In genomic region chr14:96631621-96632362, GRCh38 we compare ENCODE assay signal across 13 cellular contexts.
A peak's percentile ranks its signal among the peaks of the same experiment; 100 is the strongest.
DNase-seq lines count a peak whose midpoint lies in the region; ATAC-seq and TF ChIP-seq lines count a peak whose summit lies in the region.
"Had no signal": no experiment of that assay in that cellular context is flagged by ENCODE, and none has a peak within 500 bp of the region (broad histone marks: within the 10 kb centered on the region; RNA-seq: fewer than 3 reads in every experiment).

No MANE protein-coding gene starts in this region.

- no peaks in the 10 kb centered on the region for H3K4me1 ChIP-seq in vagina
- H3K4me1 ChIP-seq: gastrocnemius medialis had no signal

- H3K27me3 ChIP-seq in vagina = no peaks in the 10 kb centered on the region

- intact Hi-C loops in cardiac septum (cut with DNase I) (no loop called here), Right ventricle myocardium superior (cut with DNase I) (no loop called here), vagina (cut with DNase I) (no loop called here)

- peak; percentile 68 for DNase-seq in cardiac septum (ENCODE audit: low spot score)
- DNase-seq in Right ventricle myocardium superior = no peak
- peak; percentile 36 for DNase-seq in NB4 (ENCODE audit: low read depth)
- DNase-seq in hepatic stellate cell (ENCODE audit: low spot score) = peak; percentile 3
- peak; percentile 67 to 88 for DNase-seq in vagina (ENCODE audit: extremely low spot score in 2 of 2)
- DNase-seq in activated gamma-delta T cell (lab: John Stamatoyannopoulos, UW) = no peak
- DNase-seq in NCI-H1930 (lab: John Stamatoyannopoulos, UW) = no peak
- DNase-seq: DMS79, gastrocnemius medialis, NCI-H1436, occipital lobe, SW 1271 had no signal

- no peaks in the 10 kb centered on the region for H3K36me3 ChIP-seq in vagina
- H3K36me3 ChIP-seq: gastrocnemius medialis had no signal

- no peaks in the 10 kb centered on the region for H3K9me3 ChIP-seq in vagina
- H3K9me3 ChIP-seq: gastrocnemius medialis had no signal

- H3K27ac ChIP-seq in vagina = no peak overlapping the region
- H3K27ac ChIP-seq: gastrocnemius medialis had no signal

- no peak overlapping the region for H3K4me3 ChIP-seq in NB4 (ENCODE audit: low read depth, low read length)
- no peak overlapping the region for H3K4me3 ChIP-seq in vagina
- H3K4me3 ChIP-seq: gastrocnemius medialis had no signal

- TF ChIP-seq CTCF in NB4 (IDR thresholded peaks at IDR 0.05; ENCODE audit: low read depth, low read length) (no peak), vagina (IDR thresholded peaks at IDR 0.05) (no peak)

- ATAC-seq in Right ventricle myocardium superior (ENCODE audit: poor library complexity) (no peak), GM19351 (IDR thresholded peaks at IDR 0.05; ENCODE audit: unreplicated experiment) (no peak)
- ATAC-seq: gastrocnemius medialis had no signal

- TF ChIP-seq POLR2A in NB4 (IDR thresholded peaks at IDR 0.05; ENCODE audit: extremely low read depth, insufficient read length) (no peak), vagina (IDR thresholded peaks at IDR 0.05) (no peak)

Comparison
In these comparisons a context has a peak if more than half of its experiments do, and no peak if none do; other contexts are left out.
1. DNase-seq: peak in cardiac septum (single experiment), NB4 (single experiment), hepatic stellate cell (single experiment) and vagina (2 of 2); none in Right ventricle myocardium superior (single experiment), activated gamma-delta T cell (single experiment) and NCI-H1930 (0 of 2).